8 cellular contexts compared by ENCODE assay signal in the genomic region with DNA sequence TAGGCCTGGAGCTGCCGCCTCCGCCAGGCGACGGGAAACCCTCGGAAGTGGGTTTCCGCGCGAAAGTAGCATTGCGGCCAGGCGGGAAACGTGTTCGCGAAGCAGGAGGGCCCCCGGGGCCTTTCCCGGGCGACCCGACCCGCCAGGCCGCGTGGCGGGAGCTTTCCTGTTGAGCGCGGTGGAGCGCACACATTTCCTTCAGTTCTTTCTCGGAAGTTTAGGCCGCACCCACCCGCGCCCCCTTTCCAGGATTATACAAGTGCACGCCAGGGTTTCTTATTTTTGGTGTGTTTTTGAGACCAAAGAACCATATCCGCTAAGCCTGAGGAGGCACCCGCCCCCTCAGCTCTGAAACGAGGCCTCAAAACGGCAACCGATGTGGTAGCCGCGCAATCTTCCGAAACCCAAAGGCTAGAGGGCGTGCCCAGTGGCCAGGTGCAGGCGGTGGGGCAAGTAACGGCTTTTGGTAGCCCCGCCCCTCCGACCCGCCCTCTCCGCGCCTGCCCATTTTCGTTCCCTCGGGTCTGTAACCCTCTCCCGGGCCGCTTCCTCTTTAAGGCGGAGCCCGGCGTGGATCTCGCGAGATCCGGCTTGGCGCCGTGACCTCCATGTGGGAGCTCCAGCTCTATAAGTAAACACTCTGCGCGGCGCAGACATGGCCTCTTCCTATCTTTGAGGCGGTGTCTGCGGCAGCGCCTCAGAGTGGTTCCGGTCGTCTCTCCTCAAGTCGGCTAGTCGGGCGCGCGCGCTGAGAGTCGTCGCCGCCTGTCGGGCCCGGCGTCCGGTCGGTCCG. TPM values are rescaled to one million over a fixed set of nuclear protein-coding genes. Genes with fewer than 3 reads are reported as not detected.
DNase-seq lines count a peak whose midpoint lies in the region; ATAC-seq, FAIRE-seq and TF ChIP-seq lines count a peak whose summit lies in the region.

A gene with protein sequence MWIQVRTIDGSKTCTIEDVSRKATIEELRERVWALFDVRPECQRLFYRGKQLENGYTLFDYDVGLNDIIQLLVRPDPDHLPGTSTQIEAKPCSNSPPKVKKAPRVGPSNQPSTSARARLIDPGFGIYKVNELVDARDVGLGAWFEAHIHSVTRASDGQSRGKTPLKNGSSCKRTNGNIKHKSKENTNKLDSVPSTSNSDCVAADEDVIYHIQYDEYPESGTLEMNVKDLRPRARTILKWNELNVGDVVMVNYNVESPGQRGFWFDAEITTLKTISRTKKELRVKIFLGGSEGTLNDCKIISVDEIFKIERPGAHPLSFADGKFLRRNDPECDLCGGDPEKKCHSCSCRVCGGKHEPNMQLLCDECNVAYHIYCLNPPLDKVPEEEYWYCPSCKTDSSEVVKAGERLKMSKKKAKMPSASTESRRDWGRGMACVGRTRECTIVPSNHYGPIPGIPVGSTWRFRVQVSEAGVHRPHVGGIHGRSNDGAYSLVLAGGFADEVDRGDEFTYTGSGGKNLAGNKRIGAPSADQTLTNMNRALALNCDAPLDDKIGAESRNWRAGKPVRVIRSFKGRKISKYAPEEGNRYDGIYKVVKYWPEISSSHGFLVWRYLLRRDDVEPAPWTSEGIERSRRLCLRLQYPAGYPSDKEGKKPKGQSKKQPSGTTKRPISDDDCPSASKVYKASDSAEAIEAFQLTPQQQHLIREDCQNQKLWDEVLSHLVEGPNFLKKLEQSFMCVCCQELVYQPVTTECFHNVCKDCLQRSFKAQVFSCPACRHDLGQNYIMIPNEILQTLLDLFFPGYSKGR (plus strand): TSS at position 628 of the 793 bp plus-strand sequence. CDS start 292 bp downstream, outside the sequence.

- peak; percentile 96 for DNase-seq in ACHN
- DNase-seq in NCI-H2227 (lab: John Stamatoyannopoulos, UW; ENCODE audit: unreplicated experiment) = peak; percentile 98
- DNase-seq in bronchial epithelial cell (ENCODE audit: low read depth) = peak; percentile 94
- DNase-seq in iPS-NIHi7 (ENCODE audit: extremely low spot score) = peak; percentile 97
- DNase-seq in smooth muscle cell of the brain vasculature (ENCODE audit: low read depth, low spot score) = peak; percentile 95

- peaks cover 2% of the 10 kb centered on the region for H3K36me3 ChIP-seq in bronchial epithelial cell (ENCODE audit: control insufficient read depth, insufficient read depth, low read length)

- H3K4me3 ChIP-seq in WI38 (ENCODE audit: low read depth, low read length) (peak within 1 kb of the TSS; percentile 92), bronchial epithelial cell (ENCODE audit: low read depth, low read length) (peak within 1 kb of the TSS; percentile 89)

- TF ChIP-seq CTCF in WI38 (IDR thresholded peaks at IDR 0.05; ENCODE audit: low read depth, low read length) = no peak
- no peak for TF ChIP-seq CTCF in bronchial epithelial cell (IDR thresholded peaks at IDR 0.05; ENCODE audit: insufficient read depth, low read length, severe bottlenecking)

- in situ Hi-C loops in ACHN (cut with HindIII; ENCODE audit: low pct_ligation_motif_present, low pct_unique_long_range_greater_than_20kb, low sequenced_read_pairs) = no loop called here

- ATAC-seq in GM18873 (IDR thresholded peaks at IDR 0.05; ENCODE audit: low FRiP score, unreplicated experiment) = peak; percentile 82
- ATAC-seq in HG03139 (IDR thresholded peaks at IDR 0.05; ENCODE audit: unreplicated experiment) = peak; percentile 75

- no peak for FAIRE-seq in bronchial epithelial cell (lab: Jason Lieb, UNC)

- H3K27me3 ChIP-seq in bronchial epithelial cell (ENCODE audit: control insufficient read depth, insufficient read depth, low read length) = no peaks in the 10 kb centered on the region

RNA-seq across cellular contexts. Expression of the gene that starts here (rescaled TPM):
- 40.2 and 49.5 TPM in 2 replicates for total RNA-seq in bronchial epithelial cell

Comparison
In these comparisons a context has a peak if more than half of its experiments do, and no peak if none do; other contexts are left out.
1. Peak in every context shown above with its lines: DNase-seq, ATAC-seq and H3K4me3 ChIP-seq.